ENCODE assay signal across 15 cellular contexts in genomic region chr18:36638224-36638623, GRCh38.
A peak's percentile ranks its signal among the peaks of the same experiment; 100 is the strongest.
DNase-seq lines count a peak whose midpoint lies in the region; ATAC-seq, FAIRE-seq and TF ChIP-seq lines count a peak whose summit lies in the region.
"Had no signal": no experiment of that assay in that cellular context is flagged by ENCODE, and none has a peak within 500 bp of the region (broad histone marks: within the 10 kb centered on the region; RNA-seq: fewer than 3 reads in every experiment).

No MANE protein-coding gene starts in this region.

- no peak overlapping the region for H3K27ac Mint-ChIP-seq in activated naive CD8-positive, alpha-beta T cell treated with anti-CD3 and anti-CD28 coated beads for 36 hours

- no peaks in the 10 kb centered on the region for H3K27me3 ChIP-seq in GM06990 (replicated peaks; ENCODE audit: control insufficient read depth, insufficient read depth, low read length)
- H3K27me3 ChIP-seq: ascending aorta had no signal

- no peak overlapping the region for H3K4me3 Mint-ChIP-seq in activated naive CD8-positive, alpha-beta T cell treated with anti-CD3 and anti-CD28 coated beads for 36 hours

- peak; percentile 99 for FAIRE-seq in GM19239 (lab: Jason Lieb, UNC)
- FAIRE-seq: endometrium had no signal

- TF ChIP-seq CTCF in GM06990 (IDR thresholded peaks at IDR 0.05; ENCODE audit: insufficient read depth, low read length, poor library complexity, severe bottlenecking), result no peak

- ATAC-seq in HG02588 (IDR thresholded peaks at IDR 0.05; ENCODE audit: unreplicated experiment) (peak; percentile 87), HG03342 (IDR thresholded peaks at IDR 0.05; ENCODE audit: unreplicated experiment) (peak; percentile 88)
- ATAC-seq: sciatic nerve had no signal

- no peaks in the 10 kb centered on the region for H3K4me1 Mint-ChIP-seq in activated naive CD8-positive, alpha-beta T cell treated with anti-CD3 and anti-CD28 coated beads for 36 hours

- no peak overlapping the region for H3K4me3 ChIP-seq in GM06990 (replicated peaks; ENCODE audit: low read depth, low read length)
- H3K4me3 ChIP-seq: ascending aorta had no signal

- H3K36me3 ChIP-seq in GM06990 (ENCODE audit: control insufficient read depth, insufficient read depth, low read length), result no peaks in the 10 kb centered on the region
- H3K36me3 ChIP-seq: ascending aorta had no signal

- DNase-seq in GM06990 (ENCODE audit: extremely low read depth, insufficient read length) (peak; percentile 68), GM19239 (ENCODE audit: insufficient read length, low spot score) (peak; percentile 49), GOT3 (lab: John Stamatoyannopoulos, UW) (no peak), T-helper 9 cell (no peak), COLO668 (lab: John Stamatoyannopoulos, UW; ENCODE audit: unreplicated experiment) (no peak)
- no peak for DNase-seq in activated naive CD8-positive, alpha-beta T cell treated with anti-CD3 and anti-CD28 coated beads for 36 hours
- DNase-seq: 8988T, DMS 273 treated with DMSO at 0.1 percent for 48 hours, H7, NCI-H82 had no signal

- no peaks in the 10 kb centered on the region for H3K36me3 Mint-ChIP-seq in activated naive CD8-positive, alpha-beta T cell treated with anti-CD3 and anti-CD28 coated beads for 36 hours

- H3K27me3 Mint-ChIP-seq in activated naive CD8-positive, alpha-beta T cell treated with anti-CD3 and anti-CD28 coated beads for 36 hours, result peaks cover 10% of the 10 kb centered on the region

- no peaks in the 10 kb centered on the region for H3K9me3 Mint-ChIP-seq in activated naive CD8-positive, alpha-beta T cell treated with anti-CD3 and anti-CD28 coated beads for 36 hours

Comparison
In these comparisons a context has a peak if more than half of its experiments do, and no peak if none do; other contexts are left out.
1. DNase-seq: peak in GM06990 (single experiment) and GM19239 (single experiment); none in GOT3 (single experiment), T-helper 9 cell (single experiment), activated naive CD8-positive, alpha-beta T cell treated with anti-CD3 and anti-CD28 coated beads for 36 hours (single experiment) and COLO668 (single experiment).